12 cellular contexts compared by ENCODE assay signal in the genomic region with DNA sequence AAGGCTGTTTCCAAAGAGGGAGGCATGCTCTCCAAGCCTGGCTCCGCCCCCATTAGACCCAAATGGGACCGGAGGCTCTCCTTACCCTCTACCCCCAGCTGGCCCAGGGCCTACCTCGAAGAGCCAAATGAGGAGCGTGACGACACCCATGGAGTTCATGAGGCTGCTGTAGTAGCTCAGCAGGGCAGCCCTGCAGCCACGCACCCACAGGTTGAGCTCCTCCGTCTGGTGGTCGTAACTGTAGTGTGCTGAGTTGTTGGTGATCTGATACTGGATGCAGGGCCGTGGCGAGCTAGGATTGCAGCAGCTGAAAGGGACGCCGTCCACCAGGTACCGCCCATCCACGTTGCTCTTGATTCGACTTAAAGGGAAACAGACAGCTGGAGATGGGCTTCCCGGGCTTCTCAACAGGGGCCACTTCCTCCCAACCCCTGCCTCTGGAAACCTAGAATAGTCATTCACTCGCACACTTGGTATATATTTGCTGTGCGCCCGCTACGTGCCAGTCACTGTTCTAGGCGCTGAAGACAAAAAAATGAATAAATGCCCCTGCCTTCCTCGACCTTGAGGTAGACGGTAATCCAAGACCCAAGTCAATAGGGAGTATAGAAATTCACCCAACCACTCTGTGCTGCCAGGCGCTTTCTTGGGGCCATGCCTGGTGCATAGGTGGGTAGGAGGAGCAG. TPM values are rescaled to one million over a fixed set of nuclear protein-coding genes. Genes with fewer than 3 reads are reported as not detected.
DNase-seq lines count a peak whose midpoint lies in the region; ATAC-seq and TF ChIP-seq lines count a peak whose summit lies in the region.
"Had no signal": no experiment of that assay in that cellular context is flagged by ENCODE, and none has a peak within 500 bp of the region (broad histone marks: within the 10 kb centered on the region; RNA-seq: fewer than 3 reads in every experiment).

No MANE protein-coding gene starts in this region.

- H3K36me3 ChIP-seq in iPS-20b (ENCODE audit: insufficient read depth, low read depth, low read length) (no peaks in the 10 kb centered on the region), skeletal muscle satellite cell (ENCODE audit: insufficient read depth, low read length) (no peaks in the 10 kb centered on the region), lower lobe of right lung (no peaks in the 10 kb centered on the region)

- H3K27me3 ChIP-seq in iPS-20b (ENCODE audit: insufficient read depth, low read length), result no peaks in the 10 kb centered on the region
- H3K27me3 ChIP-seq in skeletal muscle satellite cell (ENCODE audit: control insufficient read depth, insufficient read depth, low read length), result no peaks in the 10 kb centered on the region
- no peaks in the 10 kb centered on the region for H3K27me3 ChIP-seq in lower lobe of right lung (ENCODE audit: low read depth)

- in situ Hi-C loops in ACHN (cut with HindIII; ENCODE audit: low pct_ligation_motif_present, low pct_unique_long_range_greater_than_20kb, low sequenced_read_pairs), result no loop called here

- H3K4me3 Mint-ChIP-seq in chondrocyte (ENCODE audit: unreplicated experiment), result no peak overlapping the region

- no peaks in the 10 kb centered on the region for H3K9me3 ChIP-seq in iPS-20b (ENCODE audit: insufficient read depth, low read depth, low read length)
- no peaks in the 10 kb centered on the region for H3K9me3 ChIP-seq in skeletal muscle satellite cell (replicated peaks; ENCODE audit: low read length)
- H3K9me3 ChIP-seq in lower lobe of right lung, result no peaks in the 10 kb centered on the region

- H3K4me3 ChIP-seq in iPS-20b (ENCODE audit: low read length) (peak overlapping the region; percentile 78), skeletal muscle satellite cell (ENCODE audit: low read length) (peak overlapping the region; percentile 72), lower lobe of right lung (no peak overlapping the region)

- no peaks in the 10 kb centered on the region for H3K36me3 Mint-ChIP-seq in chondrocyte (ENCODE audit: low read depth)

- no peaks in the 10 kb centered on the region for H3K9me3 Mint-ChIP-seq in chondrocyte (ENCODE audit: low read depth)

- peak overlapping the region; percentile 50 for H3K4me2 ChIP-seq in skeletal muscle satellite cell (ENCODE audit: low read length)

- no peak for TF ChIP-seq CTCF in chondrocyte (IDR thresholded peaks at IDR 0.05)
- TF ChIP-seq CTCF in lower lobe of right lung (IDR thresholded peaks at IDR 0.05), result no peak

- DNase-seq in NCI-H187 (lab: John Stamatoyannopoulos, UW), result peak; percentile 20 to 24
- peak; percentile 71 for DNase-seq in chondrocyte (ENCODE audit: low spot score)
- DNase-seq in lower lobe of right lung, result no peak
- no peak for DNase-seq in ACHN
- DNase-seq in activated CD4-positive, alpha-beta T cell treated with anti-CD3 and anti-CD28 coated beads, Interleukin-2, amount 50 U/mL, for 48 hours, result no peak
- DNase-seq: central memory CD4-positive, alpha-beta T cell; NCI-H524; stimulated activated CD8-positive, alpha-beta memory T cell treated with anti-CD3 and anti-CD28 coated beads, Interleukin-4, amount 100 ng/mL, for 48 hours had no signal

- H3K4me1 ChIP-seq in iPS-20b (ENCODE audit: insufficient read depth, low read length) (no peaks in the 10 kb centered on the region), skeletal muscle satellite cell (ENCODE audit: control insufficient read depth, insufficient read depth, low read length) (no peaks in the 10 kb centered on the region), lower lobe of right lung (no peaks in the 10 kb centered on the region)

- ATAC-seq in lower lobe of right lung (no peak), GM18519 (IDR thresholded peaks at IDR 0.05; ENCODE audit: low FRiP score, unreplicated experiment) (no peak)

- H3K27me3 Mint-ChIP-seq in chondrocyte (ENCODE audit: low read depth), result no peaks in the 10 kb centered on the region
- H3K27me3 Mint-ChIP-seq: progenitor cell of endocrine pancreas had no signal

- H3K27ac Mint-ChIP-seq in chondrocyte (ENCODE audit: unreplicated experiment), result no peak overlapping the region

- no peaks in the 10 kb centered on the region for H3K4me1 Mint-ChIP-seq in chondrocyte (ENCODE audit: low read depth)

- H3K27ac ChIP-seq in iPS-20b (ENCODE audit: low read length), result no peak overlapping the region
- H3K27ac ChIP-seq in lower lobe of right lung, result no peak overlapping the region

- H3K9ac ChIP-seq in iPS-20b (ENCODE audit: low read depth, low read length), result peak overlapping the region; percentile 69; the same call in 1 of the 2 replicates
- peak overlapping the region; percentile 54 for H3K9ac ChIP-seq in skeletal muscle satellite cell (ENCODE audit: low read depth, low read length)

- intact Hi-C loops in lower lobe of right lung (cut with DNase I), result no loop called here

RNA-seq across cellular contexts. Expression of a gene that starts 18.0 kb away (rescaled TPM):
- total RNA-seq in chondrocyte (not detected in 3 replicates), lower lobe of right lung (0.68 TPM)
- under 0.01 and 0.22 TPM in 2 replicates for total RNA-seq in skeletal muscle satellite cell (2012; rRNA removed)
- total RNA-seq: progenitor cell of endocrine pancreas had no signal

RNA-seq across cellular contexts. Expression of a gene that starts 41.5 kb away (rescaled TPM):
- total RNA-seq in chondrocyte (17.5 to 19.3 TPM (median 18.4 TPM) in 3 replicates), lower lobe of right lung (19.3 TPM)
- 28.9 and 30.4 TPM in 2 replicates for total RNA-seq in skeletal muscle satellite cell (2012; rRNA removed)

Comparison
In these comparisons a context has a peak if more than half of its experiments do, and no peak if none do; other contexts are left out.
1. DNase-seq: peak in NCI-H187 (2 of 2) and chondrocyte (single experiment); none in lower lobe of right lung (single experiment), ACHN (single experiment) and activated CD4-positive, alpha-beta T cell treated with anti-CD3 and anti-CD28 coated beads, Interleukin-2, amount 50 U/mL, for 48 hours (0 of 2).